15 cellular contexts compared by ENCODE assay signal in genomic region chr5:147200001-147200400, GRCh38. TPM values are rescaled to one million over a fixed set of nuclear protein-coding genes. Genes with fewer than 3 reads are reported as not detected.
DNase-seq lines count a peak whose midpoint lies in the region; ATAC-seq, FAIRE-seq and TF ChIP-seq lines count a peak whose summit lies in the region.
"Had no signal": no experiment of that assay in that cellular context is flagged by ENCODE, and none has a peak within 500 bp of the region (broad histone marks: within the 10 kb centered on the region; RNA-seq: fewer than 3 reads in every experiment).

No MANE protein-coding gene starts in this region.

- H3K9me3 Mint-ChIP-seq in Calu3 (ENCODE audit: low read depth, unreplicated experiment): peaks cover 11% of the 10 kb centered on the region
- peaks cover 9% of the 10 kb centered on the region for H3K9me3 Mint-ChIP-seq in progenitor cell of endocrine pancreas (ENCODE audit: low read depth)
- H3K9me3 Mint-ChIP-seq: HFFc6 had no signal

- H3K4me3 ChIP-seq in mesenchymal stem cell (ENCODE audit: insufficient read depth in 1 of 2, low read depth in 1 of 2, low read length in 2 of 2): no peak overlapping the region
- H3K4me3 ChIP-seq: BLaER1 had no signal

- ATAC-seq in HG02623 (IDR thresholded peaks at IDR 0.05; ENCODE audit: unreplicated experiment): no peak

- no peak overlapping the region for H3K14ac ChIP-seq in mesenchymal stem cell (ENCODE audit: low read length in 2 of 2)

- H2BK5ac ChIP-seq in mesenchymal stem cell (ENCODE audit: low read depth, low read length, poor library complexity, severe bottlenecking): no peak overlapping the region

- no TSS peak for BruUV-seq in Calu3 (replicated peaks; lab: Mats Ljungman, UMichigan)

- CTCF ChIA-PET in Calu3 (lab: Charles Lee): interaction anchor here (0.7 to 1.1 kb wide), 3 partner anchors 10 to 102 kb away, joined by 3 to 6 read pairs (median 4); no protein-coding TSS in a partner anchor

- DNase-seq in Calu3 (no peak), mesenchymal stem cell (no peak), progenitor cell of endocrine pancreas (ENCODE audit: low spot score, unreplicated experiment) (no peak), NCI-H748 treated with DMSO at 0.1 percent for 48 hours (lab: John Stamatoyannopoulos, UW) (no peak)
- no peak for DNase-seq in stimulated activated CD4-positive, alpha-beta T cell treated with anti-CD3 and anti-CD28 coated beads, Interleukin-4, amount 100 ng/mL, for 24 hours
- DNase-seq: 8988T, AML-193, DMS 273 treated with DMSO at 0.1 percent for 48 hours, HCEC 1CT, HFFc6 had no signal

- H4K8ac ChIP-seq in mesenchymal stem cell (ENCODE audit: low read length): no peak overlapping the region

- 90% methylated on average over 4 of the region's 5 CpGs for WGBS in mesenchymal stem cell

- no peak overlapping the region for H2BK15ac ChIP-seq in mesenchymal stem cell (ENCODE audit: low read depth, poor library complexity, severe bottlenecking)

- no peak overlapping the region for H2AFZ ChIP-seq in mesenchymal stem cell (ENCODE audit: low read depth, low read length)

- H3K36me3 Mint-ChIP-seq in Calu3 (ENCODE audit: insufficient read depth, unreplicated experiment) (no peaks in the 10 kb centered on the region), progenitor cell of endocrine pancreas (ENCODE audit: insufficient read depth) (no peaks in the 10 kb centered on the region)

- FAIRE-seq in islet of Langerhans (lab: Jason Lieb, UNC): peak; percentile 53
- FAIRE-seq: GM18507 had no signal

- H3K4me1 ChIP-seq in mesenchymal stem cell (ENCODE audit: control insufficient read depth, insufficient read depth, low read depth, low read length): peaks cover 2% of the 10 kb centered on the region
- H3K4me1 ChIP-seq: BLaER1 had no signal

- peak overlapping the region; percentile 58 for H3K4me3 Mint-ChIP-seq in Calu3 (ENCODE audit: low read depth, unreplicated experiment)
- H3K4me3 Mint-ChIP-seq in progenitor cell of endocrine pancreas (ENCODE audit: low read depth): peak overlapping the region; percentile 6
- H3K4me3 Mint-ChIP-seq: HFFc6 had no signal

- H3K27me3 ChIP-seq in mesenchymal stem cell (ENCODE audit: control insufficient read depth in 1 of 2, insufficient read depth in 1 of 2, low read length in 2 of 2): peaks cover 0 to 5% of the 10 kb centered on the region in 2 experiments
- H3K27me3 ChIP-seq: BLaER1 had no signal

- no peak overlapping the region for H3K27ac Mint-ChIP-seq in Calu3 (ENCODE audit: unreplicated experiment)
- H3K27ac Mint-ChIP-seq in progenitor cell of endocrine pancreas: peak overlapping the region; percentile 7
- H3K27ac Mint-ChIP-seq: HFFc6 had no signal

- no peak overlapping the region for H3K18ac ChIP-seq in mesenchymal stem cell (ENCODE audit: low read depth in 1 of 2, low read length in 2 of 2)

- no peak overlapping the region for H2BK120ac ChIP-seq in mesenchymal stem cell (ENCODE audit: low read depth, low read length)

- no peaks in the 10 kb centered on the region for H3K36me3 ChIP-seq in mesenchymal stem cell (ENCODE audit: control insufficient read depth in 1 of 2, insufficient read depth in 2 of 2, low read depth in 1 of 2, low read length in 2 of 2)
- H3K36me3 ChIP-seq: BLaER1 had no signal

- peaks cover 8% of the 10 kb centered on the region for H3K9me3 ChIP-seq in mesenchymal stem cell (ENCODE audit: control insufficient read depth, low read length)
- H3K9me3 ChIP-seq: BLaER1 had no signal

- intact Hi-C loops in Calu3 (cut with micrococcal nuclease; ENCODE audit: unreplicated experiment): no loop called here

- TF ChIP-seq CTCF in Calu3 (IDR thresholded peaks at IDR 0.05; ENCODE audit: unreplicated experiment) (no peak), progenitor cell of endocrine pancreas (IDR thresholded peaks at IDR 0.05; ENCODE audit: unreplicated experiment) (no peak)

- H3K79me1 ChIP-seq in mesenchymal stem cell (replicated peaks; ENCODE audit: low read length, poor library complexity, severe bottlenecking): no peaks in the 10 kb centered on the region

- no peak overlapping the region for H3K23ac ChIP-seq in mesenchymal stem cell (ENCODE audit: low read length in 2 of 2)

- H3K4me1 Mint-ChIP-seq in Calu3 (ENCODE audit: low read depth, unreplicated experiment): peaks cover 23% of the 10 kb centered on the region
- H3K4me1 Mint-ChIP-seq in progenitor cell of endocrine pancreas (ENCODE audit: low read depth): peaks cover 16% of the 10 kb centered on the region

- H3K27ac ChIP-seq in mesenchymal stem cell (ENCODE audit: low read length, poor library complexity, severe bottlenecking): peak overlapping the region; percentile 36
- H3K27ac ChIP-seq: BLaER1 had no signal

- H3K9ac ChIP-seq in mesenchymal stem cell (ENCODE audit: low read length): no peak overlapping the region
- H3K9ac ChIP-seq: BLaER1 had no signal

- H2AK5ac ChIP-seq in mesenchymal stem cell (ENCODE audit: low read length, severe bottlenecking): no peak overlapping the region

- peak overlapping the region; percentile 25 for H3K4me2 ChIP-seq in mesenchymal stem cell (ENCODE audit: low read length, poor library complexity, severe bottlenecking)
- H3K4me2 ChIP-seq: BLaER1 had no signal

- no peaks in the 10 kb centered on the region for H3K27me3 Mint-ChIP-seq in Calu3 (ENCODE audit: unreplicated experiment)
- H3K27me3 Mint-ChIP-seq in progenitor cell of endocrine pancreas: no peaks in the 10 kb centered on the region

- no peak overlapping the region for H3K4ac ChIP-seq in mesenchymal stem cell (ENCODE audit: low read depth in 1 of 2, low read length in 2 of 2)

- H2BK12ac ChIP-seq in mesenchymal stem cell (ENCODE audit: low read length in 2 of 2): no peak overlapping the region

- no peak overlapping the region for H4K91ac ChIP-seq in mesenchymal stem cell (ENCODE audit: low read length)

RNA-seq across cellular contexts. Expression of gene STK32A, which starts 34.8 kb away (rescaled TPM):
- 29.5 and 32.5 TPM in 2 replicates for total RNA-seq in Calu3 (2022)
- 0.03 TPM for polyA plus RNA-seq in mesenchymal stem cell (2013, experiment 1 of 2)
- 0.03 TPM for polyA plus RNA-seq in mesenchymal stem cell (2013, experiment 2 of 2)
- 1.3 and 2.4 TPM in 2 replicates for total RNA-seq in progenitor cell of endocrine pancreas
- total RNA-seq: HT-29 had no signal
